ENCODE assay signal across 20 cellular contexts in genomic region chr2:24836706-24837105, GRCh38.
"Had no signal": no experiment of that assay in that cellular context is flagged by ENCODE, and none has a peak within 500 bp of the region (broad histone marks: within the 10 kb centered on the region; RNA-seq: fewer than 3 reads in every experiment).

No MANE protein-coding gene starts in this region.

- H3K27me3 Mint-ChIP-seq: effector memory CD8-positive, alpha-beta T cell had no signal

- H3K4me3 Mint-ChIP-seq: effector memory CD8-positive, alpha-beta T cell; natural killer cell; stimulated activated effector memory CD8-positive, alpha-beta T cell treated with anti-CD3 and anti-CD28 coated beads, Interleukin-12 subunit alpha, Interleukin-12 subunit beta, amount 100 ng/mL, for 72 hours had no signal

- H3K9me3 ChIP-seq: left ventricle myocardium inferior, lower lobe of right lung, neutrophil, prostate gland, right atrium auricular region, stomach, tibial artery, upper lobe of left lung, uterus had no signal

- H3K4me1 Mint-ChIP-seq: stimulated activated effector memory CD8-positive, alpha-beta T cell treated with anti-CD3 and anti-CD28 coated beads, Interleukin-12 subunit alpha, Interleukin-12 subunit beta, amount 100 ng/mL, for 72 hours had no signal

- H3K4me3 ChIP-seq: left ventricle myocardium inferior, lower lobe of right lung, prostate gland, right atrium auricular region, smooth muscle cell, stomach, tibial artery, upper lobe of left lung, uterus had no signal

- H3K27ac Mint-ChIP-seq: effector memory CD8-positive, alpha-beta T cell; natural killer cell; stimulated activated effector memory CD8-positive, alpha-beta T cell treated with anti-CD3 and anti-CD28 coated beads, Interleukin-12 subunit alpha, Interleukin-12 subunit beta, amount 100 ng/mL, for 72 hours had no signal

- H3K36me3 ChIP-seq: prostate gland, uterus had no signal

- H3K4me1 ChIP-seq: lower lobe of right lung, prostate gland, right atrium auricular region, stomach, tibial artery, upper lobe of left lung, uterus had no signal

- DNase-seq: cortex of kidney; effector memory CD8-positive, alpha-beta T cell; kidney glomerular epithelial cell; left colon; left ventricle myocardium inferior; lower lobe of right lung; natural killer cell; stimulated activated CD4-positive, alpha-beta T cell treated with anti-CD3 and anti-CD28 coated beads, Interleukin-2, amount 100 ng/mL, for 24 hours; stimulated activated CD4-positive, alpha-beta T cell treated with anti-CD3 and anti-CD28 coated beads, Interleukin-4, amount 100 ng/mL, for 24 hours; stimulated activated naive CD4-positive, alpha-beta T cell treated with Interleukin-2 at 50 U/mL for 16 hours; stomach; tibial artery; upper lobe of left lung; uterus had no signal

- H3K4me2 ChIP-seq: smooth muscle cell had no signal

- H2AFZ ChIP-seq: parathyroid adenoma had no signal

- H3K9ac ChIP-seq: parathyroid adenoma had no signal

- H3K9me3 Mint-ChIP-seq: effector memory CD8-positive, alpha-beta T cell; natural killer cell; stimulated activated effector memory CD8-positive, alpha-beta T cell treated with anti-CD3 and anti-CD28 coated beads, Interleukin-12 subunit alpha, Interleukin-12 subunit beta, amount 100 ng/mL, for 72 hours had no signal

- H3K27ac ChIP-seq: left ventricle myocardium inferior, lower lobe of right lung, neutrophil, parathyroid adenoma, prostate gland, right atrium auricular region, stomach, tibial artery, upper lobe of left lung, uterus had no signal

- H3K36me3 Mint-ChIP-seq: natural killer cell had no signal

- H3K27me3 ChIP-seq: neutrophil, right atrium auricular region, stomach, tibial artery, upper lobe of left lung, uterus had no signal
